Comparison of ENCODE assay signal across 5 cellular contexts in genomic region chr19:42245247-42245646, GRCh38. TPM values are rescaled to one million over a fixed set of nuclear protein-coding genes. Genes with fewer than 3 reads are reported as not detected.
DNase-seq lines count a peak whose midpoint lies in the region; ATAC-seq and TF ChIP-seq lines count a peak whose summit lies in the region.
"Not testable (repeated sequence)": the region's sequence is repeated elsewhere in the genome, so short reads cannot be mapped to it uniquely, and the experiment has no call there.

No MANE protein-coding gene starts in this region.

- H3K27me3 Mint-ChIP-seq in IgD-negative memory B cell; activated CD8-positive, alpha-beta T cell treated with anti-CD3 and anti-CD28 coated beads for 36 hours: not testable (repeated sequence)

- H3K9me3 Mint-ChIP-seq in IgD-negative memory B cell; activated CD8-positive, alpha-beta T cell treated with anti-CD3 and anti-CD28 coated beads for 36 hours: not testable (repeated sequence)

- peak overlapping the region in 3 of 4 donors; percentile 86 to 99 (median 99) for H3K4me3 Mint-ChIP-seq in IgD-negative memory B cell
- peak overlapping the region; percentile 94 for H3K4me3 Mint-ChIP-seq in activated CD8-positive, alpha-beta T cell treated with anti-CD3 and anti-CD28 coated beads for 36 hours

- not testable (repeated sequence) for TF ChIP-seq CTCF in activated CD8-positive, alpha-beta T cell treated with anti-CD3 and anti-CD28 coated beads for 36 hours (IDR thresholded peaks at IDR 0.05); colonic mucosa (IDR thresholded peaks at IDR 0.05); liver (IDR thresholded peaks at IDR 0.05; ENCODE audit: low read depth, low read length, missing input control); psoas muscle (IDR thresholded peaks at IDR 0.05)

- not testable (repeated sequence) for H3K36me3 ChIP-seq in colonic mucosa; psoas muscle (ENCODE audit: insufficient read depth in 1 of 2, low read depth in 1 of 2)
- peaks cover 0 to 12% (median 5%) of the 10 kb centered on the region in 4 donors for H3K36me3 ChIP-seq in liver (ENCODE audit: control insufficient read depth in 4 of 4, insufficient read depth in 3 of 4, low read depth in 1 of 4, low read length in 3 of 4)

- not testable (repeated sequence) for H3K27me3 ChIP-seq in colonic mucosa; liver (ENCODE audit: control insufficient read depth in 4 of 4, insufficient read depth in 4 of 4, low read length in 3 of 4); psoas muscle (ENCODE audit: insufficient read depth in 3 of 3, low read length in 2 of 3)

- not testable (repeated sequence) for TF ChIP-seq RAD21 in liver (IDR thresholded peaks at IDR 0.05)

- H3K4me1 ChIP-seq in colonic mucosa (peaks cover 12% of the 10 kb centered on the region), liver (ENCODE audit: control insufficient read depth in 4 of 4, insufficient read depth in 4 of 4, low read length in 3 of 4) (peaks cover 1 to 42% (median 19%) of the 10 kb centered on the region in 4 donors), psoas muscle (peaks cover 35% of the 10 kb centered on the region)

- not testable (repeated sequence) for H3K9me3 ChIP-seq in colonic mucosa; liver (ENCODE audit: control insufficient read depth in 4 of 4, low read length in 3 of 4); psoas muscle

- H3K27ac ChIP-seq in colonic mucosa (peak overlapping the region; percentile 94), liver (ENCODE audit: low read depth in 1 of 2, low read length in 2 of 2) (peak overlapping the region; percentile 95), psoas muscle (peak overlapping the region; percentile 93)

- H3K9ac ChIP-seq in colonic mucosa (ENCODE audit: low read depth in 2 of 2, low read length in 2 of 2) = peak overlapping the region in 1 of 2 donors; percentile 93
- H3K9ac ChIP-seq in liver (ENCODE audit: low read depth in 1 of 2, low read length in 2 of 2) = peak overlapping the region in 1 of 2 donors; percentile 92

- not testable (repeated sequence) for ATAC-seq in activated CD8-positive, alpha-beta T cell treated with anti-CD3 and anti-CD28 coated beads for 36 hours; psoas muscle

- DNase-seq in activated CD8-positive, alpha-beta T cell treated with anti-CD3 and anti-CD28 coated beads for 36 hours; psoas muscle: not testable (repeated sequence)
- DNase-seq in colonic mucosa = peak; percentile 31

- intact Hi-C loops in activated CD8-positive, alpha-beta T cell treated with anti-CD3 and anti-CD28 coated beads for 36 hours (cut with micrococcal nuclease) = not testable (repeated sequence)
- intact Hi-C loops in colonic mucosa (cut with DNase I) = loop anchor here (5.0 kb wide), 2 partner anchors 52 to 113 kb away; partner anchors contain the start of gene POU2F2
- intact Hi-C loops in psoas muscle (cut with DNase I) = loop anchor here in 1 of 2 donors (5.0 kb wide), 1 partner anchor 52 kb away; no protein-coding TSS in a partner anchor

- H3K4me3 ChIP-seq in colonic mucosa; liver (ENCODE audit: low read depth in 1 of 3, low read length in 3 of 3): not testable (repeated sequence)
- peak overlapping the region; percentile 83 for H3K4me3 ChIP-seq in psoas muscle

- H3K27ac Mint-ChIP-seq in IgD-negative memory B cell = peak overlapping the region; percentile 93 to 99 (median 95)
- peak overlapping the region; percentile 100 for H3K27ac Mint-ChIP-seq in activated CD8-positive, alpha-beta T cell treated with anti-CD3 and anti-CD28 coated beads for 36 hours

- CTCF ChIA-PET in activated CD8-positive, alpha-beta T cell treated with anti-CD3 and anti-CD28 coated beads for 36 hours (lab: Charles Lee) = interaction anchor here (1.0 to 6.7 kb wide), 4 partner anchors 16 to 113 kb away, joined by 3 to 107 read pairs (median 5); partner anchors contain the start of gene POU2F2

- H3K36me3 Mint-ChIP-seq in IgD-negative memory B cell = not testable (repeated sequence)
- H3K36me3 Mint-ChIP-seq in activated CD8-positive, alpha-beta T cell treated with anti-CD3 and anti-CD28 coated beads for 36 hours (ENCODE audit: low read depth) = peaks cover 17% of the 10 kb centered on the region

- POLR2A ChIA-PET in activated CD8-positive, alpha-beta T cell treated with anti-CD3 and anti-CD28 coated beads for 36 hours (lab: Charles Lee) = interaction anchor here (0.9 to 16.1 kb wide), 7 partner anchors 11 to 113 kb away, joined by 3 to 195 read pairs (median 6); partner anchors contain the start of genes CIC, DEDD2 and ZNF526

- 69% methylated on average over 10 of the region's 10 CpGs for WGBS in liver
- 76 to 78% (median 77%) methylated on average over 10 of the region's 10 CpGs for WGBS in psoas muscle, 3 donors

- peaks cover 20 to 21% (median 20%) of the 10 kb centered on the region in 3 donors for H3K4me1 Mint-ChIP-seq in IgD-negative memory B cell
- peaks cover 39% of the 10 kb centered on the region for H3K4me1 Mint-ChIP-seq in activated CD8-positive, alpha-beta T cell treated with anti-CD3 and anti-CD28 coated beads for 36 hours (ENCODE audit: low read depth)

RNA-seq across cellular contexts. Expression of gene GSK3A, which starts 2.8 kb away (rescaled TPM):
- polyA plus RNA-seq in IgD-negative memory B cell (24.5 TPM), liver (10 to 100 TPM in 1 of 2 donors, 1 to 10 TPM in 1; 5.9 to 23.1 TPM), psoas muscle (100 to 1,000 TPM in 1 of 3 donors, 10 to 100 TPM in 2; 70.1 to 117 (median 81.1) TPM)
- total RNA-seq in activated CD8-positive, alpha-beta T cell treated with anti-CD3 and anti-CD28 coated beads for 36 hours = 10 to 100 TPM; 30.5 to 31.7 TPM
- total RNA-seq in colonic mucosa (10 to 100 TPM; 47.8 to 51.8 TPM), liver (10 to 100 TPM; 12.5 to 13.5 TPM), psoas muscle (10 to 100 TPM; 48.7 to 64.8 (median 58.1) TPM)

RNA-seq across cellular contexts. Expression of gene ERF, which starts 9.7 kb away (rescaled TPM):
- 6.7 TPM for polyA plus RNA-seq in IgD-negative memory B cell
- total RNA-seq in activated CD8-positive, alpha-beta T cell treated with anti-CD3 and anti-CD28 coated beads for 36 hours = 10 to 100 TPM; 60.0 to 69.2 TPM
- total RNA-seq in colonic mucosa = 10 to 100 TPM; 46.7 to 57.3 TPM
- 10 to 100 TPM in 1 of 2 donors, 1 to 10 TPM in 1; 8.7 to 17.1 TPM for total RNA-seq in liver
- polyA plus RNA-seq in liver = 10 to 100 TPM; 10.4 to 21.0 TPM
- total RNA-seq in psoas muscle = 10 to 100 TPM; 10.0 to 13.5 (median 11.8) TPM
- 10 to 100 TPM in 2 of 3 donors, 1 to 10 TPM in 1; 7.1 to 11.7 (median 11.4) TPM for polyA plus RNA-seq in psoas muscle

RNA-seq across cellular contexts. Expression of gene CIC, which starts 23.8 kb away (rescaled TPM):
- polyA plus RNA-seq in IgD-negative memory B cell (4.5 TPM), liver (10 to 100 TPM in 1 of 2 donors, 1 to 10 TPM in 1; 5.6 to 20.4 TPM), psoas muscle (10 to 100 TPM; 17.1 to 39.3 (median 18.1) TPM)
- 10 to 100 TPM; 60.7 to 65.6 TPM for total RNA-seq in activated CD8-positive, alpha-beta T cell treated with anti-CD3 and anti-CD28 coated beads for 36 hours
- total RNA-seq in colonic mucosa (10 to 100 TPM; 47.8 to 54.6 TPM), liver (10 to 100 TPM; 14.1 to 21.3 TPM), psoas muscle (10 to 100 TPM; 28.8 to 55.0 (median 44.2) TPM)

RNA-seq across cellular contexts. Expression of gene ZNF526, which starts 25.1 kb away (rescaled TPM):
- polyA plus RNA-seq in IgD-negative memory B cell = 8.0 TPM
- 10 to 100 TPM; 12.0 to 12.3 TPM for total RNA-seq in activated CD8-positive, alpha-beta T cell treated with anti-CD3 and anti-CD28 coated beads for 36 hours
- total RNA-seq in colonic mucosa = 10 to 100 TPM in 1 of 2 donors, 1 to 10 TPM in 1; 9.3 to 12.8 TPM
- total RNA-seq in liver = 1 to 10 TPM; 4.9 to 8.8 TPM
- polyA plus RNA-seq in liver = 1 to 10 TPM; 1.7 to 2.6 TPM
- total RNA-seq in psoas muscle = 1 to 10 TPM; 4.2 to 7.9 (median 6.0) TPM
- 1 to 10 TPM; 3.4 to 7.4 (median 5.0) TPM for polyA plus RNA-seq in psoas muscle

RNA-seq across cellular contexts. Expression of gene DEDD2, which starts 27.8 kb away (rescaled TPM):
- polyA plus RNA-seq in IgD-negative memory B cell = 159 TPM
- total RNA-seq in activated CD8-positive, alpha-beta T cell treated with anti-CD3 and anti-CD28 coated beads for 36 hours = 10 to 100 TPM; 21.7 to 22.5 TPM
- 10 to 100 TPM; 27.0 to 33.8 TPM for total RNA-seq in colonic mucosa
- 10 to 100 TPM; 18.7 to 47.1 TPM for total RNA-seq in liver
- 10 to 100 TPM in 1 of 2 donors, 1 to 10 TPM in 1; 9.6 to 14.0 TPM for polyA plus RNA-seq in liver
- total RNA-seq in psoas muscle = 10 to 100 TPM in 3 of 4 donors, 1 to 10 TPM in 1; 8.8 to 22.5 (median 11.6) TPM
- polyA plus RNA-seq in psoas muscle = 10 to 100 TPM; 11.6 to 26.1 (median 20.5) TPM
